In the genomic region with DNA sequence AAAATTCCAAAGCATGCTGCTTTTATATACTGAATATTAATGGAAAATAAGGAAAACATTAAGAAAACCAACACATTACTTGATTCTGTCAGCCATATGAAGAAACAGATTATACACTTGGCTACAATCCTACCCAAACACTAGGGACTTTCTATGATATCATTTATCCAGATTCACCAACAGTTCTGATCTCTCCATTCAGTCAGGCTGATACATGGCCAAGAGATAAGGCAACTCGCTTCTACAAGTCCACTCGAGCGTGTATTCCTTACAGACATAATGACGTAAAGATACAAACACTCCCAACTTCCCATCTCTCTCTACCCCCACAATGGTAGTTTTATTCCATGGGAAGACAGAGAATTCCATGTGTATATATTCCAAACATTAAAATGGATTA, we compare ENCODE assay signal across 26 cellular contexts.
"Had no signal": no experiment of that assay in that cellular context is flagged by ENCODE, and none has a peak within 500 bp of the region (broad histone marks: within the 10 kb centered on the region; RNA-seq: fewer than 3 reads in every experiment).

No MANE protein-coding gene starts in this region.

- H3K4me1 Mint-ChIP-seq: nephron progenitor cell had no signal

- H3K4me3 Mint-ChIP-seq: effector memory CD8-positive, alpha-beta T cell; naive thymus-derived CD8-positive, alpha-beta T cell; nephron progenitor cell; stimulated activated memory B cell treated with anti-CD40 and anti-IgM and Interleukin-4, amounts not matched to agents 10 μg/mL and 1 μg/mL and 100 μg/mL, for 72 hours; stimulated activated naive CD8-positive, alpha-beta T cell treated with anti-CD3 and anti-CD28 coated beads, Interleukin-15, Interleukin-2, amounts not matched to agents 100 ng/mL and 50 ng/mL, for 24 hours had no signal

- H3K27ac Mint-ChIP-seq: effector memory CD8-positive, alpha-beta T cell; naive thymus-derived CD8-positive, alpha-beta T cell; nephron progenitor cell; stimulated activated memory B cell treated with anti-CD40 and anti-IgM and Interleukin-4, amounts not matched to agents 10 μg/mL and 1 μg/mL and 100 μg/mL, for 72 hours; stimulated activated naive CD8-positive, alpha-beta T cell treated with anti-CD3 and anti-CD28 coated beads, Interleukin-15, Interleukin-2, amounts not matched to agents 100 ng/mL and 50 ng/mL, for 24 hours had no signal

- H3K27me3 Mint-ChIP-seq: effector memory CD8-positive, alpha-beta T cell; naive thymus-derived CD8-positive, alpha-beta T cell; stimulated activated memory B cell treated with anti-CD40 and anti-IgM and Interleukin-4, amounts not matched to agents 10 μg/mL and 1 μg/mL and 100 μg/mL, for 72 hours; stimulated activated naive CD8-positive, alpha-beta T cell treated with anti-CD3 and anti-CD28 coated beads, Interleukin-15, Interleukin-2, amounts not matched to agents 100 ng/mL and 50 ng/mL, for 24 hours had no signal

- ATAC-seq: effector memory CD8-positive, alpha-beta T cell; foreskin keratinocyte; gastroesophageal sphincter; heart right ventricle; left colon; left ventricle myocardium superior; lower lobe of right lung; naive thymus-derived CD8-positive, alpha-beta T cell; psoas muscle; right cardiac atrium; stimulated activated memory B cell treated with anti-CD40 and anti-IgM and Interleukin-4, amounts not matched to agents 10 μg/mL and 1 μg/mL and 100 μg/mL, for 72 hours; upper lobe of right lung had no signal

- DNase-seq: cortex of kidney; effector memory CD8-positive, alpha-beta T cell; esophagus squamous epithelium; heart right ventricle; hippocampal formation; islet precursor cell; kidney glomerular epithelial cell; left colon; left ventricle myocardium superior; lower lobe of right lung; naive thymus-derived CD8-positive, alpha-beta T cell; nephron progenitor cell; nucleus accumbens; ovary; posterior cingulate gyrus; psoas muscle; spleen; stimulated activated CD4-positive, alpha-beta T cell treated with anti-CD3 and anti-CD28 coated beads, Interleukin-4, amount 100 ng/mL, for 4 hours; transverse colon; upper lobe of right lung; uterus had no signal

- H3K9me3 Mint-ChIP-seq: effector memory CD8-positive, alpha-beta T cell; naive thymus-derived CD8-positive, alpha-beta T cell; stimulated activated memory B cell treated with anti-CD40 and anti-IgM and Interleukin-4, amounts not matched to agents 10 μg/mL and 1 μg/mL and 100 μg/mL, for 72 hours; stimulated activated naive CD8-positive, alpha-beta T cell treated with anti-CD3 and anti-CD28 coated beads, Interleukin-15, Interleukin-2, amounts not matched to agents 100 ng/mL and 50 ng/mL, for 24 hours had no signal
